8 cellular contexts compared by ENCODE assay signal in genomic region chr16:21116148-21116693, GRCh38. TPM values are rescaled to one million over a fixed set of nuclear protein-coding genes. Genes with fewer than 3 reads are reported as not detected.
DNase-seq lines count a peak whose midpoint lies in the region; ATAC-seq and TF ChIP-seq lines count a peak whose summit lies in the region.

No MANE protein-coding gene starts in this region.

- ATAC-seq in activated T-cell treated with anti-CD3 and anti-CD28 coated beads, Interleukin-2, amount 50 U/mL, for 72 hours (replicated peaks in 1 of 2): no peak
- ATAC-seq in HG02642 (IDR thresholded peaks at IDR 0.05; ENCODE audit: poor library complexity, unreplicated experiment): no peak
- ATAC-seq in HG03045 (IDR thresholded peaks at IDR 0.05; ENCODE audit: unreplicated experiment): no peak
- no peak for ATAC-seq in GM18517 (IDR thresholded peaks at IDR 0.05; ENCODE audit: unreplicated experiment)

- H3K36me3 Mint-ChIP-seq in activated T-cell treated with anti-CD3 and anti-CD28 coated beads, Interleukin-2, amount 50 U/mL, for 72 hours (ENCODE audit: insufficient read depth in 2 of 2): peaks cover 0 to 1% of the 10 kb centered on the region in 2 donors
- H3K36me3 Mint-ChIP-seq in mesothelial cell of epicardium: no peaks in the 10 kb centered on the region

- H3K9me3 Mint-ChIP-seq in activated T-cell treated with anti-CD3 and anti-CD28 coated beads, Interleukin-2, amount 50 U/mL, for 72 hours: peaks cover 0 to 3% of the 10 kb centered on the region in 2 donors
- no peaks in the 10 kb centered on the region for H3K9me3 Mint-ChIP-seq in mesothelial cell of epicardium

- no peak for TF ChIP-seq CTCF in mesothelial cell of epicardium (IDR thresholded peaks at IDR 0.05; ENCODE audit: unreplicated experiment)

- H3K27me3 Mint-ChIP-seq in activated T-cell treated with anti-CD3 and anti-CD28 coated beads, Interleukin-2, amount 50 U/mL, for 72 hours (ENCODE audit: low read depth): no peaks in the 10 kb centered on the region
- H3K27me3 Mint-ChIP-seq in mesothelial cell of epicardium (ENCODE audit: low read depth): no peaks in the 10 kb centered on the region

- peaks cover 5% of the 10 kb centered on the region for H3K4me1 Mint-ChIP-seq in activated T-cell treated with anti-CD3 and anti-CD28 coated beads, Interleukin-2, amount 50 U/mL, for 72 hours (ENCODE audit: low read depth)
- H3K4me1 Mint-ChIP-seq in mesothelial cell of epicardium: no peaks in the 10 kb centered on the region

- peak overlapping the region; percentile 27 for H3K27ac Mint-ChIP-seq in activated T-cell treated with anti-CD3 and anti-CD28 coated beads, Interleukin-2, amount 50 U/mL, for 72 hours
- H3K27ac Mint-ChIP-seq in mesothelial cell of epicardium: no peak overlapping the region

- DNase-seq in ELF-1 (ENCODE audit: low read depth, low spot score) (peak; percentile 46), Kasumi-1 (lab: John Stamatoyannopoulos, UW) (peak; percentile 70 to 80), mesothelial cell of epicardium (ENCODE audit: low spot score in 2 of 2, unreplicated experiment in 2 of 2) (no peak), retina (no peak)
- DNase-seq in activated T-cell treated with anti-CD3 and anti-CD28 coated beads, Interleukin-2, amount 50 U/mL, for 72 hours: peak; percentile 1 to 2

- peak overlapping the region; percentile 69 for H3K4me3 Mint-ChIP-seq in activated T-cell treated with anti-CD3 and anti-CD28 coated beads, Interleukin-2, amount 50 U/mL, for 72 hours
- H3K4me3 Mint-ChIP-seq in mesothelial cell of epicardium: peak overlapping the region; percentile 16

RNA-seq across cellular contexts. Expression of gene DNAH3, which starts 34.4 kb away (rescaled TPM):
- total RNA-seq in activated T-cell treated with anti-CD3 and anti-CD28 coated beads, Interleukin-2, amount 50 U/mL, for 72 hours: under 1 TPM in 1 of 2 donors, not detected in 1; 0.02 TPM
- not detected in 3 replicates for total RNA-seq in mesothelial cell of epicardium

RNA-seq across cellular contexts. Expression of gene LDAF1, which starts 42.3 kb away (rescaled TPM):
- total RNA-seq in activated T-cell treated with anti-CD3 and anti-CD28 coated beads, Interleukin-2, amount 50 U/mL, for 72 hours: 10 to 100 TPM; 10.4 to 12.2 TPM
- total RNA-seq in mesothelial cell of epicardium: 19.1 to 22.0 TPM (median 21.4 TPM) in 3 replicates

Comparison
In these comparisons a context has a peak if more than half of its experiments do, and no peak if none do; other contexts are left out.
1. DNase-seq: peak in ELF-1 (single experiment), Kasumi-1 (2 of 2) and activated T-cell treated with anti-CD3 and anti-CD28 coated beads, Interleukin-2, amount 50 U/mL, for 72 hours (2 of 2); none in mesothelial cell of epicardium (0 of 2) and retina (single experiment).